In the genomic region with DNA sequence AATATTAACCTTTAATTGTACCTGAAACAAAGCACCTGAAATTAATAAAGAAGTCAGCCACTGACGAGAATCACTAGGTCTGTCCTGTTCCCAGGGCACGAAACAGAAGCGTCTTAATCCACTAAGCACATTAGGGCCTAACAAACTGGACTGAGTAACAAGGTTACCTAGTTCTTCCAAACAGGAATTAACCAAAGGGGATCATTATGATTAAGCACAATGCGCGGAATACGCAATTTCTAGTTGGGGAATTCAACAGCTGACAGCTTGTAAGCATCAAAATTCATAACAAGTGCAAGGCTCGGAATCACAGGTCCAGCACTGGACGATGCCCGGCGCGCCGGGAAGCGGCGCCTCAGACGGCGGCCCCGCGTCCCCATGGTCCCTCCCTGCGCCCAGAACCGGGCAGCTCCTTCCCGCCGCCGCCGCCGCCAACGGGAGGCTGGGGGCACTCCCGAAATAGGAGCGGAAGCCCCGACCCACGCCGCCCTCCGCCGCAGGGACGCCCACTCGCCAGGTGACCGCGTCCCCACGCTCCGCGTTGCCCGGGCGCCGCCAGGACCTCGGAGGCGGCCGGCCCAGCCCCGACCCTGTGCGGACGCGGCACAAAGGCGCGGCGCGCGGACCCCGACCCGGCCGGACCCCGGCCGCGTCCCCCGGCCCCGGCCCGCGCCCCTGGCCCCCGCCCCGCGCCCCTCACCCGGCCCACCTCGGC, we compare ENCODE assay signal across 8 cellular contexts. TPM values are rescaled to one million over a fixed set of nuclear protein-coding genes. Genes with fewer than 3 reads are reported as not detected.
DNase-seq lines count a peak whose midpoint lies in the region; ATAC-seq and TF ChIP-seq lines count a peak whose summit lies in the region.

No MANE protein-coding gene starts in this region.

- CTCF ChIA-PET in HEK293 (lab: Yijun Ruan, JAX) (interaction anchor here (1.0 kb wide), 1 partner anchor 29 kb away, joined by 4 read pairs; no protein-coding TSS in a partner anchor), mammary epithelial cell (lab: Charles Lee; ENCODE audit: low non-redundant PET) (interaction anchor here (0.5 kb wide), 1 partner anchor 20 kb away, joined by 3 read pairs; no protein-coding TSS in a partner anchor)

- WGBS in mammary epithelial cell (ENCODE audit: low coverage, missing lambda C conversion rate): 3% methylated on average over 10 of the region's 70 CpGs

- H3K36me3 ChIP-seq in HEK293 (ENCODE audit: control insufficient read depth in 2 of 2, insufficient read depth in 1 of 2, low read length in 2 of 2): peaks cover 5 to 33% of the 10 kb centered on the region in 2 experiments; a peak in 2 of 3 replicates
- no peaks in the 10 kb centered on the region for H3K36me3 ChIP-seq in mammary epithelial cell (ENCODE audit: insufficient read depth, low read length)
- no peaks in the 10 kb centered on the region for H3K36me3 ChIP-seq in thoracic aorta

- no TSS peak for BruUV-seq in mammary epithelial cell (replicated peaks; lab: Mats Ljungman, UMichigan)

- peak overlapping the region; percentile 62 for H2AFZ ChIP-seq in mammary epithelial cell (ENCODE audit: low read depth, low read length)

- H3K27ac ChIP-seq in HEK293 (ENCODE audit: extremely low read depth, low read depth, low read length): peak overlapping the region; percentile 73; the same call in 1 of the 2 replicates
- H3K27ac ChIP-seq in mammary epithelial cell (ENCODE audit: insufficient read depth, low read depth, low read length): peak overlapping the region; percentile 94
- H3K27ac ChIP-seq in thoracic aorta: peak overlapping the region; percentile 16 to 57

- POLR2A ChIA-PET in HEK293 (lab: Yijun Ruan, JAX): no interaction called here

- dilution Hi-C loops in mammary epithelial cell (cut with HindIII; ENCODE audit: low sequenced_read_pairs): no loop called here

- peaks cover 90% of the 10 kb centered on the region for H3K79me2 ChIP-seq in mammary epithelial cell (ENCODE audit: insufficient read depth, low read length)

- H3K27me3 ChIP-seq in mammary epithelial cell (ENCODE audit: insufficient read depth, low read length) (no peaks in the 10 kb centered on the region), thoracic aorta (replicated peaks; ENCODE audit: insufficient read depth) (no peaks in the 10 kb centered on the region)

- intact Hi-C loops in mammary epithelial cell (cut with micrococcal nuclease): loop anchor here (1.0 to 5.0 kb wide), 3 partner anchors 42 to 201 kb away; no protein-coding TSS in a partner anchor

- H3K4me2 ChIP-seq in mammary epithelial cell (ENCODE audit: insufficient read depth, low read depth, low read length): peak overlapping the region; percentile 88

- H3K4me3 ChIP-seq in HEK293 (ENCODE audit: low read depth, low read length): peak overlapping the region; percentile 59
- peak overlapping the region; percentile 58 to 69 (median 66) for H3K4me3 ChIP-seq in mammary epithelial cell (replicated peaks in 1 of 3; ENCODE audit: insufficient read depth in 1 of 3, low read depth in 2 of 3, low read length in 3 of 3)
- peak overlapping the region; percentile 73 for H3K4me3 ChIP-seq in thoracic aorta

- H3K4me1 ChIP-seq in HEK293 (ENCODE audit: control insufficient read depth, insufficient read depth, low read length) (no peaks in the 10 kb centered on the region; the same call in 1 of the 2 replicates), mammary epithelial cell (ENCODE audit: insufficient read depth, low read length) (peaks cover 57% of the 10 kb centered on the region), thoracic aorta (ENCODE audit: control insufficient read depth in 1 of 2, low read depth in 2 of 2) (peaks cover 24 to 35% of the 10 kb centered on the region in 2 donors)

- no peak for ATAC-seq in thoracic aorta (ENCODE audit: insufficient number of reproducible peaks, low FRiP score, low read depth)

- H3K9me3 ChIP-seq in HEK293 (ENCODE audit: control insufficient read depth, insufficient read depth, low read depth, low read length) (no peaks in the 10 kb centered on the region), mammary epithelial cell (replicated peaks; ENCODE audit: insufficient read depth, low read length) (no peaks in the 10 kb centered on the region), thoracic aorta (no peaks in the 10 kb centered on the region)

- peak overlapping the region; percentile 84 for H3K9ac ChIP-seq in mammary epithelial cell (ENCODE audit: insufficient read depth, low read length)

- DNase-seq in NCI-H2171 treated with DMSO at 0.1 percent for 48 hours (lab: John Stamatoyannopoulos, UW) (peak; percentile 29), NCI-H2171 (lab: John Stamatoyannopoulos, UW) (no peak), NCI-H82 treated with DMSO at 0.1 percent for 48 hours (lab: John Stamatoyannopoulos, UW; ENCODE audit: unreplicated experiment) (peak; percentile 78), mammary epithelial cell (peak; percentile 63), lung microvascular endothelial cell (ENCODE audit: low read depth in 2 of 2) (peak; percentile 53 to 59), thoracic aorta (ENCODE audit: low spot score) (no peak)
- no peak for DNase-seq in central memory CD4-positive, alpha-beta T cell

- in situ Hi-C loops in mammary epithelial cell (cut with MboI; ENCODE audit: low sequenced_read_pairs in 2 of 2): no loop called here

- TF ChIP-seq CTCF in HEK293 (tag by site-specific recombination; IDR thresholded peaks at IDR 0.05) (no peak), mammary epithelial cell (conservative IDR thresholded peaks at IDR 0.05 in 1 of 2, IDR thresholded peaks at IDR 0.05 in 1 of 2; ENCODE audit: extremely low read depth in 1 of 2, insufficient read depth in 1 of 2, low read depth in 1 of 2, low read length in 2 of 2) (no peak), thoracic aorta (IDR thresholded peaks at IDR 0.05) (no peak)

- H4K20me1 ChIP-seq in mammary epithelial cell (ENCODE audit: insufficient read depth, low read length): no peaks in the 10 kb centered on the region

TF ChIP-seq in HEK293, 187 proteins besides CTCF, POLR2A, EP300 and RAD21 (continues in another document):
- TF ChIP-seq ZFHX2 (tag by site-specific recombination; conservative IDR thresholded peaks at IDR 0.05): peak; percentile 92
- TF ChIP-seq SCRT2 (tag by site-specific recombination; IDR thresholded peaks at IDR 0.05): peak; percentile 58
- TF ChIP-seq KLF8 (tag by site-specific recombination; IDR thresholded peaks at IDR 0.05): peak; percentile 32; the same call in 1 of the 2 replicates
- TF ChIP-seq, protein P1, sequence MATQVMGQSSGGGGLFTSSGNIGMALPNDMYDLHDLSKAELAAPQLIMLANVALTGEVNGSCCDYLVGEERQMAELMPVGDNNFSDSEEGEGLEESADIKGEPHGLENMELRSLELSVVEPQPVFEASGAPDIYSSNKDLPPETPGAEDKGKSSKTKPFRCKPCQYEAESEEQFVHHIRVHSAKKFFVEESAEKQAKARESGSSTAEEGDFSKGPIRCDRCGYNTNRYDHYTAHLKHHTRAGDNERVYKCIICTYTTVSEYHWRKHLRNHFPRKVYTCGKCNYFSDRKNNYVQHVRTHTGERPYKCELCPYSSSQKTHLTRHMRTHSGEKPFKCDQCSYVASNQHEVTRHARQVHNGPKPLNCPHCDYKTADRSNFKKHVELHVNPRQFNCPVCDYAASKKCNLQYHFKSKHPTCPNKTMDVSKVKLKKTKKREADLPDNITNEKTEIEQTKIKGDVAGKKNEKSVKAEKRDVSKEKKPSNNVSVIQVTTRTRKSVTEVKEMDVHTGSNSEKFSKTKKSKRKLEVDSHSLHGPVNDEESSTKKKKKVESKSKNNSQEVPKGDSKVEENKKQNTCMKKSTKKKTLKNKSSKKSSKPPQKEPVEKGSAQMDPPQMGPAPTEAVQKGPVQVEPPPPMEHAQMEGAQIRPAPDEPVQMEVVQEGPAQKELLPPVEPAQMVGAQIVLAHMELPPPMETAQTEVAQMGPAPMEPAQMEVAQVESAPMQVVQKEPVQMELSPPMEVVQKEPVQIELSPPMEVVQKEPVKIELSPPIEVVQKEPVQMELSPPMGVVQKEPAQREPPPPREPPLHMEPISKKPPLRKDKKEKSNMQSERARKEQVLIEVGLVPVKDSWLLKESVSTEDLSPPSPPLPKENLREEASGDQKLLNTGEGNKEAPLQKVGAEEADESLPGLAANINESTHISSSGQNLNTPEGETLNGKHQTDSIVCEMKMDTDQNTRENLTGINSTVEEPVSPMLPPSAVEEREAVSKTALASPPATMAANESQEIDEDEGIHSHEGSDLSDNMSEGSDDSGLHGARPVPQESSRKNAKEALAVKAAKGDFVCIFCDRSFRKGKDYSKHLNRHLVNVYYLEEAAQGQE (tag by site-specific recombination; IDR thresholded peaks at IDR 0.05): peak; percentile 77
- TF ChIP-seq, protein P2, sequence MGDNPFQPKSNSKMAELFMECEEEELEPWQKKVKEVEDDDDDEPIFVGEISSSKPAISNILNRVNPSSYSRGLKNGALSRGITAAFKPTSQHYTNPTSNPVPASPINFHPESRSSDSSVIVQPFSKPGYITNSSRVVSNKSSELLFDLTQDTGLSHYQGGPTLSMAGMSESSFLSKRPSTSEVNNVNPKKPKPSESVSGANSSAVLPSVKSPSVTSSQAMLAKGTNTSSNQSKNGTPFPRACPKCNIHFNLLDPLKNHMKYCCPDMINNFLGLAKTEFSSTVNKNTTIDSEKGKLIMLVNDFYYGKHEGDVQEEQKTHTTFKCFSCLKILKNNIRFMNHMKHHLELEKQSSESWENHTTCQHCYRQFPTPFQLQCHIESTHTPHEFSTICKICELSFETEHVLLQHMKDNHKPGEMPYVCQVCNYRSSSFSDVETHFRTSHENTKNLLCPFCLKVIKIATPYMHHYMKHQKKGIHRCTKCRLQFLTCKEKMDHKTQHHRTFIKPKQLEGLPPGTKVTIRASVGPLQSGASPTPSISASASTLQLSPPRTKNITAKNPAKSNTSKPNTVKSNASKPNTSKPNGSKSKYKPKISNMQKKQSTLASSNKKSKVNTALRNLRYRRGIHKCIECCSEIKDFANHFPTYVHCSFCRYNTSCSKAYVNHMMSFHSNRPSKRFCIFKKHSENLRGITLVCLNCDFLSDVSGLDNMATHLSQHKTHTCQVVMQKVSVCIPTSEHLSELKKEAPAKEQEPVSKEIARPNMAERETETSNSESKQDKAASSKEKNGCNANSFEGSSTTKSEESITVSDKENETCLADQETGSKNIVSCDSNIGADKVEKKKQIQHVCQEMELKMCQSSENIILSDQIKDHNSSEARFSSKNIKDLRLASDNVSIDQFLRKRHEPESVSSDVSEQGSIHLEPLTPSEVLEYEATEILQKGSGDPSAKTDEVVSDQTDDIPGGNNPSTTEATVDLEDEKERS (tag by site-specific recombination; IDR thresholded peaks at IDR 0.05): no peak

RNA-seq across cellular contexts. Expression of a gene that starts 0.9 kb away (rescaled TPM):
- total RNA-seq in mammary epithelial cell (10 to 100 TPM; 23.5 to 25.5 TPM), lung microvascular endothelial cell (11.6 and 12.9 TPM in 2 replicates), thoracic aorta (10 to 100 TPM; 19.1 to 20.2 TPM)
- polyA plus RNA-seq in mammary epithelial cell: 6.0 TPM
- 25.7 TPM for polyA minus RNA-seq in mammary epithelial cell

RNA-seq across cellular contexts. Expression of a gene that starts 54.7 kb away (rescaled TPM):
- total RNA-seq in mammary epithelial cell: 10 to 100 TPM; 39.2 to 43.4 TPM
- 48.8 TPM for polyA plus RNA-seq in mammary epithelial cell
- polyA minus RNA-seq in mammary epithelial cell: 47.1 TPM
- total RNA-seq in lung microvascular endothelial cell: 22.2 and 24.0 TPM in 2 replicates
- 10 to 100 TPM; 37.9 to 39.3 TPM for total RNA-seq in thoracic aorta

Comparison
In these comparisons a context has a peak if more than half of its experiments do, and no peak if none do; other contexts are left out.
1. DNase-seq: peak in NCI-H2171 treated with DMSO at 0.1 percent for 48 hours (single experiment), NCI-H82 treated with DMSO at 0.1 percent for 48 hours (single experiment), mammary epithelial cell (single experiment) and lung microvascular endothelial cell (2 of 2); none in NCI-H2171 (single experiment), thoracic aorta (single experiment) and central memory CD4-positive, alpha-beta T cell (single experiment).
2. H3K27ac ChIP-seq: peak in every context shown above with its lines; median percentile 94 in mammary epithelial cell; 73 in HEK293; 36 in thoracic aorta.
3. Peak in every context shown above with its lines, with median percentiles within 50 percentile points of each other: H3K4me3 ChIP-seq.